28 cellular contexts compared by ENCODE assay signal in genomic region chr17:16939606-16940115, GRCh38. TPM values are rescaled to one million over a fixed set of nuclear protein-coding genes. Genes with fewer than 3 reads are reported as not detected.
DNase-seq lines count a peak whose midpoint lies in the region; ATAC-seq and TF ChIP-seq lines count a peak whose summit lies in the region.
"Had no signal": no experiment of that assay in that cellular context is flagged by ENCODE, and none has a peak within 500 bp of the region (broad histone marks: within the 10 kb centered on the region; RNA-seq: fewer than 3 reads in every experiment).

No MANE protein-coding gene starts in this region.

- H3K36me3 Mint-ChIP-seq in dendritic cell treated with granulocyte-macrophage colony-stimulating factor and Interleukin-4, amounts not matched to agents 40 ng/mL and 50 ng/mL, for 4 days (ENCODE audit: low read depth) = no peaks in the 10 kb centered on the region
- H3K36me3 Mint-ChIP-seq: mesothelial cell of epicardium had no signal

- H4K20me1 ChIP-seq in osteoblast (ENCODE audit: insufficient read depth, low read length) = no peaks in the 10 kb centered on the region

- H3K4me3 ChIP-seq in right cardiac atrium (ENCODE audit: low read length) = no peak overlapping the region
- no peak overlapping the region for H3K4me3 ChIP-seq in osteoblast (ENCODE audit: insufficient read depth, low read length)
- no peak overlapping the region for H3K4me3 ChIP-seq in aorta (ENCODE audit: low read length in 2 of 2)
- H3K4me3 ChIP-seq: K562, smooth muscle cell had no signal

- no peak overlapping the region for H3K4me3 Mint-ChIP-seq in dendritic cell treated with granulocyte-macrophage colony-stimulating factor and Interleukin-4, amounts not matched to agents 40 ng/mL and 50 ng/mL, for 4 days
- H3K4me3 Mint-ChIP-seq: CD4-positive, alpha-beta T cell; mesothelial cell of epicardium had no signal

- H3K27me3 Mint-ChIP-seq in dendritic cell treated with granulocyte-macrophage colony-stimulating factor and Interleukin-4, amounts not matched to agents 40 ng/mL and 50 ng/mL, for 4 days = peaks cover 22% of the 10 kb centered on the region
- H3K27me3 Mint-ChIP-seq: CD4-positive, alpha-beta T cell had no signal

- DNase-seq in left cardiac atrium = peak; percentile 17
- no peak for DNase-seq in right cardiac atrium
- DNase-seq in osteoblast (ENCODE audit: insufficient read length, low spot score, missing footprints) = peak; percentile 31
- DNase-seq in aorta = peak; percentile 31 to 55
- DNase-seq in activated naive CD4-positive, alpha-beta T cell treated with anti-CD3 and anti-CD28 coated beads, Interleukin-2, amount 50 U/mL, for 16 hours = no peak
- no peak for DNase-seq in DMS53 treated with DMSO at 0.1 percent for 48 hours (lab: John Stamatoyannopoulos, UW; ENCODE audit: unreplicated experiment)
- no peak for DNase-seq in SHP77 treated with DMSO at 0.1 percent for 48 hours (lab: John Stamatoyannopoulos, UW)
- DNase-seq: activated CD4-positive, alpha-beta T cell treated with anti-CD3 and anti-CD28 coated beads for 4 hours; amygdala; central memory CD4-positive, alpha-beta T cell; DMS153; effector CD8-positive, alpha-beta T cell; NCI-H1694; NCI-H774; OCI-M1; Right ventricle myocardium superior; stimulated activated CD4-positive, alpha-beta T cell treated with anti-CD3 and anti-CD28 coated beads, Interleukin-4, amount 100 ng/mL, for 24 hours had no signal

- H2AFZ ChIP-seq in osteoblast (ENCODE audit: low read length) = no peak overlapping the region

- H3K4me2 ChIP-seq in osteoblast (ENCODE audit: insufficient read depth, low read length) = no peak overlapping the region
- H3K4me2 ChIP-seq: smooth muscle cell had no signal

- peak overlapping the region; percentile 7 for H3K27ac Mint-ChIP-seq in dendritic cell treated with granulocyte-macrophage colony-stimulating factor and Interleukin-4, amounts not matched to agents 40 ng/mL and 50 ng/mL, for 4 days
- H3K27ac Mint-ChIP-seq: CD4-positive, alpha-beta T cell; mesothelial cell of epicardium had no signal

- H3K4me1 ChIP-seq in right cardiac atrium (ENCODE audit: control insufficient read depth, insufficient read depth, low read length) (no peaks in the 10 kb centered on the region), osteoblast (ENCODE audit: insufficient read depth, low read length) (peaks cover 3% of the 10 kb centered on the region), aorta (ENCODE audit: control insufficient read depth in 1 of 2, insufficient read depth in 2 of 2, low read length in 2 of 2) (no peaks in the 10 kb centered on the region)

- H3K36me3 ChIP-seq in osteoblast (ENCODE audit: insufficient read depth, low read length) (no peaks in the 10 kb centered on the region), aorta (ENCODE audit: control insufficient read depth in 1 of 2, insufficient read depth in 2 of 2, low read length in 1 of 2) (no peaks in the 10 kb centered on the region)

- H3K9me3 ChIP-seq in right cardiac atrium (ENCODE audit: control insufficient read depth, low read length) (no peaks in the 10 kb centered on the region), osteoblast (ENCODE audit: low read depth, low read length) (no peaks in the 10 kb centered on the region), aorta (ENCODE audit: control insufficient read depth, low read length) (no peaks in the 10 kb centered on the region)

- no peaks in the 10 kb centered on the region for H3K4me1 Mint-ChIP-seq in dendritic cell treated with granulocyte-macrophage colony-stimulating factor and Interleukin-4, amounts not matched to agents 40 ng/mL and 50 ng/mL, for 4 days (ENCODE audit: low read depth)
- H3K4me1 Mint-ChIP-seq: mesothelial cell of epicardium had no signal

- 85% methylated on average over 21 of the region's 21 CpGs for WGBS in right cardiac atrium
- WGBS in aorta, 2 donors = 82 to 86% methylated on average over 20 to 21 of the region's 21 CpGs

- no peaks in the 10 kb centered on the region for H3K9me3 Mint-ChIP-seq in dendritic cell treated with granulocyte-macrophage colony-stimulating factor and Interleukin-4, amounts not matched to agents 40 ng/mL and 50 ng/mL, for 4 days
- H3K9me3 Mint-ChIP-seq: CD4-positive, alpha-beta T cell; mesothelial cell of epicardium had no signal

- intact Hi-C loops in left cardiac atrium (cut with DNase I) = no loop called here
- intact Hi-C loops in right cardiac atrium (cut with DNase I) = no loop called here
- intact Hi-C loops in dendritic cell treated with granulocyte-macrophage colony-stimulating factor and Interleukin-4, amounts not matched to agents 40 ng/mL and 50 ng/mL, for 4 days (cut with micrococcal nuclease) = no loop called here
- intact Hi-C loops in aorta (cut with DNase I) = no loop called here

- no peak for TF ChIP-seq CTCF in osteoblast (IDR thresholded peaks at IDR 0.05; ENCODE audit: extremely low read depth, low read depth, low read length)

- no peaks in the 10 kb centered on the region for H3K79me2 ChIP-seq in osteoblast (ENCODE audit: insufficient read depth, low read length)

- H3K27ac ChIP-seq in right cardiac atrium (ENCODE audit: low read length) = no peak overlapping the region
- H3K27ac ChIP-seq in osteoblast (ENCODE audit: low read depth, low read length) = no peak overlapping the region
- H3K27ac ChIP-seq in aorta (ENCODE audit: low read depth in 1 of 2, low read length in 2 of 2) = no peak overlapping the region

- no peaks in the 10 kb centered on the region for H3K27me3 ChIP-seq in right cardiac atrium (ENCODE audit: control insufficient read depth, insufficient read depth)
- H3K27me3 ChIP-seq in osteoblast (ENCODE audit: insufficient read depth, low read length) = peaks cover 25% of the 10 kb centered on the region
- H3K27me3 ChIP-seq in aorta (ENCODE audit: control insufficient read depth in 1 of 2, insufficient read depth in 2 of 2, low read length in 1 of 2) = no peaks in the 10 kb centered on the region

- ATAC-seq in left cardiac atrium (no peak), right cardiac atrium (no peak), aorta (ENCODE audit: low FRiP score) (no peak)
- ATAC-seq: esophagus mucosa, K562 had no signal

RNA-seq across cellular contexts. Expression of gene TNFRSF13B, which starts 32.3 kb away (rescaled TPM):
- total RNA-seq in left cardiac atrium (not detected), right cardiac atrium (not detected), osteoblast (not detected in 2 replicates), aorta (not detected)
- polyA plus RNA-seq in right cardiac atrium (not detected), aorta (not detected)
- total RNA-seq: CD4-positive, alpha-beta T cell; frontal cortex; H4; K562; mesothelial cell of epicardium; pulmonary artery endothelial cell; Right ventricle myocardium superior; smooth muscle cell had no signal
- polyA plus RNA-seq: K562, keratinocyte, neural cell, smooth muscle cell had no signal

Comparison
In these comparisons a context has a peak if more than half of its experiments do, and no peak if none do; other contexts are left out.
1. DNase-seq: peak in left cardiac atrium (single experiment), osteoblast (single experiment) and aorta (2 of 2); none in right cardiac atrium (0 of 3), activated naive CD4-positive, alpha-beta T cell treated with anti-CD3 and anti-CD28 coated beads, Interleukin-2, amount 50 U/mL, for 16 hours (single experiment), DMS53 treated with DMSO at 0.1 percent for 48 hours (single experiment) and SHP77 treated with DMSO at 0.1 percent for 48 hours (single experiment).